In the genomic region with DNA sequence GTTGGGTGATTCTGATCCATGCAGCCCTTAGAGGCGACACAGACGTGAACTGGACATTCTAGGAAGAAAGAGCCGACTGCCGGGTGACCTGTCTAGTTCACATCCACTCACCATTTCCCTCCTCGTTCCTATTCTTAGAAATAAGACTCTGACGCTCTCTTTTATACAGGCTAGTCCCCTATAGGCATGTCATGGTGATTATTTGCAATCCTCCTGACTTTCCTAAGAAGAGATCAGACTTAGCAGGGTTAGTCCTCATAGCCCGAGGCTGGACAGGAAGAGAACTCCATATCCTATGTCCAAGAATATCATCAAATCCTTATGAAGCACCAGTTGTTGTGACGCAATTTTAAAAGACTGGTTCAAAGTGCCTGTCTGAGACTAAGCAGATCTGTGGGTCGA, we compare ENCODE assay signal across 15 cellular contexts.
A peak's percentile ranks its signal among the peaks of the same experiment; 100 is the strongest.
DNase-seq lines count a peak whose midpoint lies in the region; ATAC-seq, FAIRE-seq and TF ChIP-seq lines count a peak whose summit lies in the region.
"Had no signal": no experiment of that assay in that cellular context is flagged by ENCODE, and none has a peak within 500 bp of the region (broad histone marks: within the 10 kb centered on the region; RNA-seq: fewer than 3 reads in every experiment).

No MANE protein-coding gene starts in this region.

- H3K36me3 ChIP-seq in esophagus squamous epithelium: no peaks in the 10 kb centered on the region
- H3K36me3 ChIP-seq: esophagus muscularis mucosa had no signal

- H3K27ac Mint-ChIP-seq in T-helper 17 cell: no peak overlapping the region
- H3K27ac Mint-ChIP-seq in nephron: peak overlapping the region in 2 of 3 experiments; percentile 3 to 81

- H3K4me1 ChIP-seq in esophagus squamous epithelium: peaks cover 13 to 27% (median 20%) of the 10 kb centered on the region in 3 donors

- H3K4me3 Mint-ChIP-seq in T-helper 17 cell (peak overlapping the region; percentile 22), nephron (no peak overlapping the region)
- H3K4me3 Mint-ChIP-seq: central memory CD8-positive, alpha-beta T cell had no signal

- H3K4me3 ChIP-seq in esophagus squamous epithelium: peak overlapping the region in 1 of 4 donors; percentile 28
- H3K4me3 ChIP-seq: esophagus muscularis mucosa had no signal

- TF ChIP-seq CTCF in esophagus squamous epithelium (IDR thresholded peaks at IDR 0.05) (no peak), nephron (IDR thresholded peaks at IDR 0.05; ENCODE audit: unreplicated experiment in 3 of 3) (no peak), D721Med (IDR thresholded peaks at IDR 0.05; ENCODE audit: insufficient read depth, missing control alignments) (no peak)

- H3K27me3 ChIP-seq in esophagus squamous epithelium: peaks cover 0 to 3% (median 0%) of the 10 kb centered on the region in 4 donors

- ATAC-seq in T-helper 17 cell: no peak

- H3K27ac ChIP-seq in esophagus squamous epithelium: peak overlapping the region; percentile 59 to 83 (median 73)
- H3K27ac ChIP-seq: esophagus muscularis mucosa had no signal

- FAIRE-seq in HTR-8/SVneo (lab: Jason Lieb, UNC) (no peak), D721Med (lab: Jason Lieb, UNC) (no peak)

- 30% methylated on average over 9 of the region's 9 CpGs for WGBS in esophagus squamous epithelium, 2 donors

- no peak for TF ChIP-seq POLR2A in esophagus squamous epithelium (IDR thresholded peaks at IDR 0.05)

- DNase-seq in COLO829 (ENCODE audit: low spot score): peak; percentile 45
- DNase-seq in T-helper 17 cell: no peak
- no peak for DNase-seq in esophagus squamous epithelium (lab: John Stamatoyannopoulos, UW)
- DNase-seq in HTR-8/SVneo (ENCODE audit: insufficient read length, low spot score): no peak
- DNase-seq in D721Med (ENCODE audit: insufficient read length, low spot score): no peak
- DNase-seq in iPS-NIHi7 (ENCODE audit: extremely low spot score): no peak
- DNase-seq in NCI-H2029 treated with DMSO at 0.1 percent for 48 hours (lab: John Stamatoyannopoulos, UW): no peak
- DNase-seq: activated CD8-positive, alpha-beta memory T cell treated with anti-CD3 and anti-CD28 coated beads for 24 hours; AML-193; DMS79; NCI-H2081 treated with DMSO at 0.1 percent for 48 hours; posterior cingulate gyrus had no signal

- H3K27me3 Mint-ChIP-seq in T-helper 17 cell (no peaks in the 10 kb centered on the region), nephron (ENCODE audit: low read depth) (peaks cover 20% of the 10 kb centered on the region)

- peaks cover 7% of the 10 kb centered on the region for H3K9me3 Mint-ChIP-seq in nephron

- intact Hi-C loops in esophagus squamous epithelium (cut with DNase I): no loop called here

- H3K9me3 ChIP-seq in T-helper 17 cell (ENCODE audit: control insufficient read depth, low read length, poor library complexity, severe bottlenecking): no peaks in the 10 kb centered on the region
- no peaks in the 10 kb centered on the region for H3K9me3 ChIP-seq in esophagus squamous epithelium
- H3K9me3 ChIP-seq: esophagus muscularis mucosa had no signal

- H3K4me1 Mint-ChIP-seq in T-helper 17 cell: peaks cover 10% of the 10 kb centered on the region
- H3K4me1 Mint-ChIP-seq in nephron: peaks cover 16% of the 10 kb centered on the region
- H3K4me1 Mint-ChIP-seq: central memory CD8-positive, alpha-beta T cell had no signal

- peaks cover 3% of the 10 kb centered on the region for H3K36me3 Mint-ChIP-seq in T-helper 17 cell (ENCODE audit: low read depth)
- peaks cover 7% of the 10 kb centered on the region for H3K36me3 Mint-ChIP-seq in nephron (ENCODE audit: low read depth)
